8 cellular contexts compared by ENCODE assay signal in the genomic region with DNA sequence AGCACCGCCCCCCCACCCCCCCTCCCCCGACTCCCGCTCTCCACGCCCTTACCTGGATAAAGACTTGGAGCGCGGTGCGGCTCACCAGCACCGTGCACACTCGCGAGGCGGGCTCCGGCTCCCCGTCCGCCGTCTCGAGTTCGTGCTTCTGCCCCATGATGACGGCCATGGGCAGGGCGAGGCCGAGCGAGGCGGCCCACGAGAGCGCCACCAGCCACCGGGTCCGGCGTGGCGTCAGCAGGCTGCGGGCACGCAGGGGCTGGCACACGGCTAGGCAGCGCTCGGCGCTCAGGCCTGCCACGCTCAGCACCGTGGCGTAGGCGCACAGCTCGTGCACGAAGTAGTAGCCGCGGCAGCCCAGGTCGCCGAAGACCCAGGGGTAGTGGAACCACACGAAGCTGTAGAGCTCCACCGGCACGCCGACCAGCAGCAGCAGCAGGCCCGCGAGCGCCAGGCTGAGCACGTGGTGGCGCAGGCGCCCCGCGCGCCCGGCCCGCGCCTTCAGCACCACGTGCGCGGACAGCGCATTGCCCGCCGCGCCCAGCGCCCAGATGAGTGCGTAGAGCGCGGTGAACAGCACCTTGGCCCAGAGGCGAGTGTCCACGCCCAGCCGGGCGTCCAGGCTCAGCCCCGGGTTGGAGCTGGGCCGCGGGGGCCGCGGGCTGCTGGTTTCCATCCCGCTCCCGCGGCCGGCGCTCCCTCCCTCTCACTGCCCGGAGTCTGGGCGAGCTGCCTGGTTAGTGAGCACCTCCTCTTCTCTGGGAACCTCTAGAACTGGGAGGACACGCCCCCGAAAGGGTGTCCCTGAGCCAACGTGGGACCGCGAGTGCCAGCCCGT. TPM values are rescaled to one million over a fixed set of nuclear protein-coding genes. Genes with fewer than 3 reads are reported as not detected.
DNase-seq lines count a peak whose midpoint lies in the region; ATAC-seq and TF ChIP-seq lines count a peak whose summit lies in the region.

A gene with protein sequence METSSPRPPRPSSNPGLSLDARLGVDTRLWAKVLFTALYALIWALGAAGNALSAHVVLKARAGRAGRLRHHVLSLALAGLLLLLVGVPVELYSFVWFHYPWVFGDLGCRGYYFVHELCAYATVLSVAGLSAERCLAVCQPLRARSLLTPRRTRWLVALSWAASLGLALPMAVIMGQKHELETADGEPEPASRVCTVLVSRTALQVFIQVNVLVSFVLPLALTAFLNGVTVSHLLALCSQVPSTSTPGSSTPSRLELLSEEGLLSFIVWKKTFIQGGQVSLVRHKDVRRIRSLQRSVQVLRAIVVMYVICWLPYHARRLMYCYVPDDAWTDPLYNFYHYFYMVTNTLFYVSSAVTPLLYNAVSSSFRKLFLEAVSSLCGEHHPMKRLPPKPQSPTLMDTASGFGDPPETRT (minus strand): TSS at position 742 of the 838 bp plus-strand sequence. CDS start 66 bp downstream, at position 676.

- peak in 2 of 3 donors; percentile 10 to 38 for DNase-seq in CD4-positive, CD25-positive, alpha-beta regulatory T cell
- DNase-seq in T-helper 17 cell (no peak), epithelial cell of proximal tubule (ENCODE audit: low read depth) (no peak), midbrain (lab: John Stamatoyannopoulos, UW) (peak; percentile 78), upper lobe of right lung (peak; percentile 79), HEK293T (ENCODE audit: extremely low spot score) (no peak), NAMALWA (ENCODE audit: low spot score) (no peak)

- H3K27me3 Mint-ChIP-seq in CD4-positive, CD25-positive, alpha-beta regulatory T cell: peaks cover 50% of the 10 kb centered on the region
- H3K27me3 Mint-ChIP-seq in T-helper 17 cell: peaks cover 56% of the 10 kb centered on the region

- H3K36me3 Mint-ChIP-seq in CD4-positive, CD25-positive, alpha-beta regulatory T cell: no peaks in the 10 kb centered on the region
- H3K36me3 Mint-ChIP-seq in T-helper 17 cell (ENCODE audit: low read depth): no peaks in the 10 kb centered on the region

- no peak within 1 kb of the TSS for H3K27ac ChIP-seq in CD4-positive, CD25-positive, alpha-beta regulatory T cell (ENCODE audit: insufficient read depth, low read length, poor library complexity, severe bottlenecking)
- H3K27ac ChIP-seq in upper lobe of right lung: no peak within 1 kb of the TSS

- H3K27ac Mint-ChIP-seq in CD4-positive, CD25-positive, alpha-beta regulatory T cell: no peak within 1 kb of the TSS
- H3K27ac Mint-ChIP-seq in T-helper 17 cell: no peak within 1 kb of the TSS

- ATAC-seq in CD4-positive, CD25-positive, alpha-beta regulatory T cell (ENCODE audit: low read depth in 2 of 2): no peak
- ATAC-seq in T-helper 17 cell (peak; percentile 79), upper lobe of right lung (peak; percentile 96), HG02642 (IDR thresholded peaks at IDR 0.05; ENCODE audit: poor library complexity, unreplicated experiment) (no peak)

- intact Hi-C loops in upper lobe of right lung (cut with DNase I): no loop called here

- H3K9me3 ChIP-seq in CD4-positive, CD25-positive, alpha-beta regulatory T cell (ENCODE audit: control insufficient read depth in 2 of 2, low read length in 2 of 2): no peaks in the 10 kb centered on the region
- no peaks in the 10 kb centered on the region for H3K9me3 ChIP-seq in T-helper 17 cell (ENCODE audit: control insufficient read depth, low read length, poor library complexity, severe bottlenecking)
- H3K9me3 ChIP-seq in upper lobe of right lung: no peaks in the 10 kb centered on the region

- CTCF ChIA-PET in HEK293T (lab: Yijun Ruan, JAX): no interaction called here

- no peaks in the 10 kb centered on the region for H3K36me3 ChIP-seq in CD4-positive, CD25-positive, alpha-beta regulatory T cell (ENCODE audit: control insufficient read depth, insufficient read depth, low read length)
- no peaks in the 10 kb centered on the region for H3K36me3 ChIP-seq in upper lobe of right lung

- no peak within 1 kb of the TSS for H3K4me3 ChIP-seq in CD4-positive, CD25-positive, alpha-beta regulatory T cell (ENCODE audit: low read depth, low read length)
- H3K4me3 ChIP-seq in epithelial cell of proximal tubule (ENCODE audit: low read depth, low read length) (peak within 1 kb of the TSS; percentile 4), upper lobe of right lung (no peak within 1 kb of the TSS)

- no peak within 1 kb of the TSS for H3K4me3 Mint-ChIP-seq in CD4-positive, CD25-positive, alpha-beta regulatory T cell
- no peak within 1 kb of the TSS for H3K4me3 Mint-ChIP-seq in T-helper 17 cell

- H3K4me1 ChIP-seq in CD4-positive, CD25-positive, alpha-beta regulatory T cell (ENCODE audit: control insufficient read depth, insufficient read depth, low read length, poor library complexity, severe bottlenecking): no peaks in the 10 kb centered on the region
- peaks cover 4% of the 10 kb centered on the region for H3K4me1 ChIP-seq in upper lobe of right lung

- peaks cover 0 to 3% (median 1%) of the 10 kb centered on the region in 7 donors for H3K9me3 Mint-ChIP-seq in CD4-positive, CD25-positive, alpha-beta regulatory T cell

- H3K4me1 Mint-ChIP-seq in CD4-positive, CD25-positive, alpha-beta regulatory T cell: peaks cover 0 to 5% (median 2%) of the 10 kb centered on the region in 4 donors
- H3K4me1 Mint-ChIP-seq in T-helper 17 cell: peaks cover 4% of the 10 kb centered on the region

- TF ChIP-seq CTCF in epithelial cell of proximal tubule (conservative IDR thresholded peaks at IDR 0.05; ENCODE audit: low read depth, low read length): no peak
- no peak for TF ChIP-seq CTCF in upper lobe of right lung (IDR thresholded peaks at IDR 0.05)

- peaks cover 10% of the 10 kb centered on the region for H3K27me3 ChIP-seq in CD4-positive, CD25-positive, alpha-beta regulatory T cell (ENCODE audit: control insufficient read depth, insufficient read depth, low read length)
- peaks cover 20% of the 10 kb centered on the region for H3K27me3 ChIP-seq in upper lobe of right lung

- POLR2A ChIA-PET in HEK293T (lab: Yijun Ruan, JAX): no interaction called here

TF ChIP-seq in HEK293T, 16 proteins besides CTCF, POLR2A, EP300 and RAD21:
- no peak for TF ChIP-seq SP1 (IDR thresholded peaks at IDR 0.05)
- TF ChIP-seq FOXK2 (IDR thresholded peaks at IDR 0.05): no peak
- TF ChIP-seq, protein P1, sequence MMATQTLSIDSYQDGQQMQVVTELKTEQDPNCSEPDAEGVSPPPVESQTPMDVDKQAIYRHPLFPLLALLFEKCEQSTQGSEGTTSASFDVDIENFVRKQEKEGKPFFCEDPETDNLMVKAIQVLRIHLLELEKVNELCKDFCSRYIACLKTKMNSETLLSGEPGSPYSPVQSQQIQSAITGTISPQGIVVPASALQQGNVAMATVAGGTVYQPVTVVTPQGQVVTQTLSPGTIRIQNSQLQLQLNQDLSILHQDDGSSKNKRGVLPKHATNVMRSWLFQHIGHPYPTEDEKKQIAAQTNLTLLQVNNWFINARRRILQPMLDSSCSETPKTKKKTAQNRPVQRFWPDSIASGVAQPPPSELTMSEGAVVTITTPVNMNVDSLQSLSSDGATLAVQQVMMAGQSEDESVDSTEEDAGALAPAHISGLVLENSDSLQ (IDR thresholded peaks at IDR 0.05): no peak
- no peak for TF ChIP-seq L3MBTL2 (conservative IDR thresholded peaks at IDR 0.05)
- no peak for TF ChIP-seq TARDBP (IDR thresholded peaks at IDR 0.05)
- no peak for TF ChIP-seq CTBP1 (IDR thresholded peaks at IDR 0.05; ENCODE audit: borderline replicate concordance)
- TF ChIP-seq SUZ12 (IDR thresholded peaks at IDR 0.05): no peak
- no peak for TF ChIP-seq FOXA1 (IDR thresholded peaks at IDR 0.05)
- no peak for TF ChIP-seq NFRKB (IDR thresholded peaks at IDR 0.05)
- TF ChIP-seq ARNT (IDR thresholded peaks at IDR 0.05): no peak
- TF ChIP-seq HDGF (IDR thresholded peaks at IDR 0.05; ENCODE audit: borderline replicate concordance): no peak

RNA-seq across cellular contexts. Expression of the gene that starts here (rescaled TPM):
- not detected for total RNA-seq in CD4-positive, CD25-positive, alpha-beta regulatory T cell
- polyA plus RNA-seq in CD4-positive, CD25-positive, alpha-beta regulatory T cell: not detected
- total RNA-seq in T-helper 17 cell: not detected
- total RNA-seq in epithelial cell of proximal tubule: not detected in 2 replicates
- not detected for total RNA-seq in upper lobe of right lung

Comparison
In these comparisons a context has a peak if more than half of its experiments do, and no peak if none do; other contexts are left out.
1. Peak in DNase-seq in CD4-positive, CD25-positive, alpha-beta regulatory T cell; RNA of the gene not detected or under 1 TPM.
2. Peak in ATAC-seq in T-helper 17 cell; RNA of the gene not detected or under 1 TPM.
3. Peak in DNase-seq and ATAC-seq in upper lobe of right lung; RNA of the gene not detected or under 1 TPM.